In genomic region chr5:140664353-140665119, GRCh38 we compare ENCODE assay signal across 8 cellular contexts. TPM values are rescaled to one million over a fixed set of nuclear protein-coding genes. Genes with fewer than 3 reads are reported as not detected.
DNase-seq lines count a peak whose midpoint lies in the region; ATAC-seq and TF ChIP-seq lines count a peak whose summit lies in the region.

WDR55 (plus strand) TSS chr5:140664904; CDS start chr5:140664913, 9 bp downstream.

- in situ Hi-C loops in ACHN (cut with HindIII; ENCODE audit: low pct_ligation_motif_present, low pct_unique_long_range_greater_than_20kb, low sequenced_read_pairs) = no loop called here

- peaks cover 59% of the 10 kb centered on the region for H3K36me3 Mint-ChIP-seq in WTC11

- H3K27ac ChIP-seq in smooth muscle cell (ENCODE audit: low read depth) = peak within 1 kb of the TSS; percentile 81

- peaks cover 10% of the 10 kb centered on the region for H3F3A ChIP-seq in smooth muscle cell (ENCODE audit: low read depth)

- H3K4me1 ChIP-seq in smooth muscle cell (ENCODE audit: low read depth) = peaks cover 4% of the 10 kb centered on the region

- TF ChIP-seq CTCF in WTC11 (IDR thresholded peaks at IDR 0.05) (no peak), cardiac fibroblast (IDR thresholded peaks at IDR 0.05; ENCODE audit: low read depth, low read length) (no peak), smooth muscle cell (IDR thresholded peaks at IDR 0.05; ENCODE audit: borderline replicate concordance, insufficient read depth, poor library complexity, severe bottlenecking) (no peak)

- H3K9me3 Mint-ChIP-seq in WTC11 = no peaks in the 10 kb centered on the region

- no peaks in the 10 kb centered on the region for H3K9me3 ChIP-seq in smooth muscle cell (replicated peaks; ENCODE audit: low read depth)

- peak within 1 kb of the TSS; percentile 53 for H2AFZ ChIP-seq in smooth muscle cell (ENCODE audit: low read depth)

- H3K4me2 ChIP-seq in smooth muscle cell = peak within 1 kb of the TSS; percentile 85

- ATAC-seq in GM18870 (IDR thresholded peaks at IDR 0.05; ENCODE audit: unreplicated experiment) (peak; percentile 91), HG03135 (IDR thresholded peaks at IDR 0.05; ENCODE audit: unreplicated experiment) (peak; percentile 98), WTC11 (peak; percentile 98)

- POLR2A ChIA-PET in WTC11 (lab: Charles Lee) = interaction anchor here (1.3 to 1.9 kb wide), 2 partner anchors 9 to 17 kb away, joined by 3 to 4 read pairs; partner anchors contain the start of genes DND1, IK and NDUFA2

- peaks cover 9% of the 10 kb centered on the region for H3K36me3 ChIP-seq in smooth muscle cell (ENCODE audit: low read depth)

- H3K4me3 ChIP-seq in cardiac fibroblast (replicated peaks in 1 of 2; ENCODE audit: low read depth in 2 of 2, low read length in 2 of 2) (peak within 1 kb of the TSS; percentile 78 to 92), smooth muscle cell (peak within 1 kb of the TSS; percentile 82)

- H3K79me2 ChIP-seq in smooth muscle cell (ENCODE audit: low read depth) = peaks cover 29% of the 10 kb centered on the region

- H3K27ac Mint-ChIP-seq in WTC11 = peak within 1 kb of the TSS; percentile 98

- CTCF ChIA-PET in WTC11 (lab: Charles Lee) = interaction anchor here (0.6 to 0.7 kb wide), 2 partner anchors 27 to 33 kb away, joined by 3 read pairs; partner anchors contain the start of genes HARS1 and HARS2

- H4K20me1 ChIP-seq in smooth muscle cell (ENCODE audit: low read depth) = peaks cover 6% of the 10 kb centered on the region

- WGBS in smooth muscle cell (ENCODE audit: low lambda C conversion rate) = under 1% methylated on average over 54 of the region's 54 CpGs

- DNase-seq in ACHN (peak; percentile 88), NCI-H2227 treated with DMSO at 0.1 percent for 48 hours (lab: John Stamatoyannopoulos, UW) (peak; percentile 80), WTC11 (ENCODE audit: low spot score) (peak; percentile 95), cardiac fibroblast (ENCODE audit: low read depth in 2 of 2) (peak; percentile 91 to 93), iPS-NIHi7 (ENCODE audit: extremely low spot score) (peak; percentile 97), smooth muscle cell (lab: John Stamatoyannopoulos, UW; ENCODE audit: unreplicated experiment) (peak; percentile 86)

- H3K27me3 Mint-ChIP-seq in WTC11 (ENCODE audit: low read depth) = no peaks in the 10 kb centered on the region

- peak within 1 kb of the TSS; percentile 99 for H3K4me3 Mint-ChIP-seq in WTC11

- no peaks in the 10 kb centered on the region for H3K27me3 ChIP-seq in smooth muscle cell (ENCODE audit: low read depth)

- H3K9ac ChIP-seq in smooth muscle cell (ENCODE audit: low read depth) = peak within 1 kb of the TSS; percentile 66

- peaks cover 6% of the 10 kb centered on the region for H3K4me1 Mint-ChIP-seq in WTC11

TF ChIP-seq in WTC11, 78 proteins besides CTCF, POLR2A, EP300 and RAD21 (continues in another document):
- TF ChIP-seq ZNF121 (CRISPR knock-in tag; IDR thresholded peaks at IDR 0.05) (no peak), STAT6 (CRISPR knock-in tag; conservative IDR thresholded peaks at IDR 0.05; ENCODE audit: low read depth) (no peak), E2F4 (CRISPR knock-in tag; IDR thresholded peaks at IDR 0.05; ENCODE audit: borderline replicate concordance, low read depth) (no peak), CREM (CRISPR knock-in tag; IDR thresholded peaks at IDR 0.05) (peak; percentile 56), FOXP4 (CRISPR knock-in tag; IDR thresholded peaks at IDR 0.05) (peak; percentile 70; the same call in 1 of the 2 replicates), PREB (CRISPR knock-in tag; IDR thresholded peaks at IDR 0.05; ENCODE audit: borderline replicate concordance) (no peak), TP53 (CRISPR knock-in tag; IDR thresholded peaks at IDR 0.05) (no peak), JAZF1 (CRISPR knock-in tag; IDR thresholded peaks at IDR 0.05) (no peak), AFF4 (CRISPR knock-in tag; IDR thresholded peaks at IDR 0.05; ENCODE audit: borderline replicate concordance) (no peak), TEAD4 (CRISPR knock-in tag; IDR thresholded peaks at IDR 0.05) (no peak; the same call in 1 of the 2 replicates), SMAD3 (CRISPR knock-in tag; IDR thresholded peaks at IDR 0.05; ENCODE audit: borderline replicate concordance) (0 out of 2 replicates have a peak, but pooled peaks have one; percentile 12), EMX1 (CRISPR knock-in tag; IDR thresholded peaks at IDR 0.05) (no peak), ZNF671 (CRISPR knock-in tag; IDR thresholded peaks at IDR 0.05) (no peak), GTF2I (CRISPR knock-in tag; conservative IDR thresholded peaks at IDR 0.05) (no peak)

RNA-seq across cellular contexts. Expression of gene WDR55, which starts in this region (rescaled TPM):
- total RNA-seq in WTC11 (2021) (22.1 to 25.3 TPM (median 23.5 TPM) in 3 replicates), smooth muscle cell (11.2 and 14.2 TPM in 2 replicates)
- polyA plus RNA-seq in smooth muscle cell = 20.6 and 23.6 TPM in 2 replicates

Comparison
In these comparisons a context has a peak if more than half of its experiments do, and no peak if none do; other contexts are left out.
1. Peak in every context shown above with its lines: DNase-seq, ATAC-seq, H3K4me3 ChIP-seq and H3K27ac ChIP-seq.